Comparison of ENCODE assay signal across 27 cellular contexts in genomic region chr7:34840176-34840785, GRCh38.
"Had no signal": no experiment of that assay in that cellular context is flagged by ENCODE, and none has a peak within 500 bp of the region (broad histone marks: within the 10 kb centered on the region; RNA-seq: fewer than 3 reads in every experiment).

No MANE protein-coding gene starts in this region.

- H3K79me2 ChIP-seq: parathyroid adenoma had no signal

- H3K27me3 Mint-ChIP-seq: brain had no signal

- H3K4me1 Mint-ChIP-seq: naive B cell, nephron progenitor cell had no signal

- H3K9me3 ChIP-seq: adrenal gland, ascending aorta, gastrocnemius medialis, tibial nerve had no signal

- H3K9ac ChIP-seq: parathyroid adenoma had no signal

- ATAC-seq: activated CD4-positive, alpha-beta T cell treated with anti-CD3 and anti-CD28 coated beads for 36 hours; gastrocnemius medialis; left cardiac atrium; right cardiac atrium had no signal

- H3K27ac ChIP-seq: adrenal gland, ascending aorta, coronary artery, gastrocnemius medialis, parathyroid adenoma, tibial nerve had no signal

- H3K9me3 Mint-ChIP-seq: activated naive CD8-positive, alpha-beta T cell treated with anti-CD3 and anti-CD28 coated beads for 36 hours; mesothelial cell of epicardium; nephron progenitor cell had no signal

- H3K36me3 Mint-ChIP-seq: activated naive CD8-positive, alpha-beta T cell treated with anti-CD3 and anti-CD28 coated beads for 36 hours; brain; mesothelial cell of epicardium had no signal

- H3K4me3 Mint-ChIP-seq: activated CD4-positive, alpha-beta T cell treated with anti-CD3 and anti-CD28 coated beads for 36 hours; activated naive CD4-positive, alpha-beta T cell treated with anti-CD3 and anti-CD28 coated beads for 36 hours; activated naive CD8-positive, alpha-beta T cell treated with anti-CD3 and anti-CD28 coated beads for 36 hours; brain; mesothelial cell of epicardium; naive B cell; nephron progenitor cell had no signal

- DNase-seq: activated CD4-positive, alpha-beta T cell treated with anti-CD3 and anti-CD28 coated beads for 36 hours; activated CD4-positive, alpha-beta T cell treated with anti-CD3 and anti-CD28 coated beads, Interleukin-2, amount 50 U/mL, for 48 hours; activated CD4-positive, CD25-positive, alpha-beta regulatory T cell; activated CD8-positive, alpha-beta memory T cell treated with anti-CD3 and anti-CD28 coated beads for 24 hours; activated effector memory CD4-positive, alpha-beta T cell treated with anti-CD3 and anti-CD28 coated beads, Interleukin-2, amount 50 U/mL, for 16 hours; activated naive CD4-positive, alpha-beta T cell treated with anti-CD3 and anti-CD28 coated beads for 36 hours; activated naive CD8-positive, alpha-beta T cell treated with anti-CD3 and anti-CD28 coated beads for 36 hours; adrenal gland; dorsolateral prefrontal cortex; effector memory CD4-positive, alpha-beta T cell; gastrocnemius medialis; glutamatergic neuron; left cardiac atrium; naive B cell; nephron progenitor cell; nucleus accumbens; right cardiac atrium; stimulated activated naive CD4-positive, alpha-beta T cell treated with Interleukin-2 at 50 U/mL for 16 hours; T-helper 1 cell had no signal

- H3K27me3 ChIP-seq: adrenal gland, ascending aorta, dorsolateral prefrontal cortex, gastrocnemius medialis, tibial nerve had no signal

- H2AFZ ChIP-seq: parathyroid adenoma had no signal

- H3K27ac Mint-ChIP-seq: activated CD4-positive, alpha-beta T cell treated with anti-CD3 and anti-CD28 coated beads for 36 hours; activated naive CD4-positive, alpha-beta T cell treated with anti-CD3 and anti-CD28 coated beads for 36 hours; activated naive CD8-positive, alpha-beta T cell treated with anti-CD3 and anti-CD28 coated beads for 36 hours; mesothelial cell of epicardium; nephron progenitor cell had no signal

- H3K4me3 ChIP-seq: adrenal gland, ascending aorta, coronary artery, dorsolateral prefrontal cortex, gastrocnemius medialis, tibial nerve had no signal

- H3K4me1 ChIP-seq: adrenal gland, ascending aorta, gastrocnemius medialis, parathyroid adenoma, tibial nerve had no signal

- FAIRE-seq: keratinocyte, urothelium cell line had no signal

- H3K36me3 ChIP-seq: adrenal gland, ascending aorta, gastrocnemius medialis, tibial nerve had no signal
